ENCODE assay signal across 1 cellular context in the genomic region with DNA sequence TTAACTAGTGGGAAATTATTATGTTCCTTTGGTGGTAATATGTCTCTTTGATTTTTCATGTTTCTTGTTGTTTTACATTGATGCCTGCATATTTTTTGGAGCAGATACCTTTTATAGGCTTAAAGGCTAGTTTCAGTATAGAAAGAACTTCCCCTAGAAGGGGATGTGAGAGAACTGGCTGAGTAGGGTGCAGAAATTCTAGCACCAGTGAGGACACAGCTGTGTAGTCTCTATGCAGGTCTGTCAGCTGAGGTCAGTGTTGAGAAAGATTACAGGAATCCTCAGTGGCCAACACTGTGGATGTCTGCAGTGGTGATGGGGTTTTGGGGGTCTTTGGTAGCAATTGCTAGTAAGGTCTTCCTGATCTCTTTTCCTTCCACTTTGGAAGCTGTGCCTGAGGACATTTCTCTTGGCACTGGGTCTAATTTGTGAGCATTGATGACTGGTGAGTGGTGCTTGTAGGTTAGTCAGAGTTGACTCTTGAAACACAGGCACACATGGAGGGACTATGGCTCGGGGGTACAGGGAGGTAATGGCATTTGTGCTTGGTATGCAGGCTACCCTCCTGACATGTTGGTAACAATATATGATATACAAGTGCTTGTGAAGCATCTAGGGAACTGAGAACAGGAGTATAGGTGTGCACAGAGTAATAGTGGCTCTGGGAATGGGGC.
TF ChIP-seq lines count a peak whose summit lies in the region.

No MANE protein-coding gene starts in this region.

TF ChIP-seq in GM23338, 12 proteins besides CTCF, POLR2A, EP300 and RAD21 (continued from another document):
- TF ChIP-seq, protein P1, sequence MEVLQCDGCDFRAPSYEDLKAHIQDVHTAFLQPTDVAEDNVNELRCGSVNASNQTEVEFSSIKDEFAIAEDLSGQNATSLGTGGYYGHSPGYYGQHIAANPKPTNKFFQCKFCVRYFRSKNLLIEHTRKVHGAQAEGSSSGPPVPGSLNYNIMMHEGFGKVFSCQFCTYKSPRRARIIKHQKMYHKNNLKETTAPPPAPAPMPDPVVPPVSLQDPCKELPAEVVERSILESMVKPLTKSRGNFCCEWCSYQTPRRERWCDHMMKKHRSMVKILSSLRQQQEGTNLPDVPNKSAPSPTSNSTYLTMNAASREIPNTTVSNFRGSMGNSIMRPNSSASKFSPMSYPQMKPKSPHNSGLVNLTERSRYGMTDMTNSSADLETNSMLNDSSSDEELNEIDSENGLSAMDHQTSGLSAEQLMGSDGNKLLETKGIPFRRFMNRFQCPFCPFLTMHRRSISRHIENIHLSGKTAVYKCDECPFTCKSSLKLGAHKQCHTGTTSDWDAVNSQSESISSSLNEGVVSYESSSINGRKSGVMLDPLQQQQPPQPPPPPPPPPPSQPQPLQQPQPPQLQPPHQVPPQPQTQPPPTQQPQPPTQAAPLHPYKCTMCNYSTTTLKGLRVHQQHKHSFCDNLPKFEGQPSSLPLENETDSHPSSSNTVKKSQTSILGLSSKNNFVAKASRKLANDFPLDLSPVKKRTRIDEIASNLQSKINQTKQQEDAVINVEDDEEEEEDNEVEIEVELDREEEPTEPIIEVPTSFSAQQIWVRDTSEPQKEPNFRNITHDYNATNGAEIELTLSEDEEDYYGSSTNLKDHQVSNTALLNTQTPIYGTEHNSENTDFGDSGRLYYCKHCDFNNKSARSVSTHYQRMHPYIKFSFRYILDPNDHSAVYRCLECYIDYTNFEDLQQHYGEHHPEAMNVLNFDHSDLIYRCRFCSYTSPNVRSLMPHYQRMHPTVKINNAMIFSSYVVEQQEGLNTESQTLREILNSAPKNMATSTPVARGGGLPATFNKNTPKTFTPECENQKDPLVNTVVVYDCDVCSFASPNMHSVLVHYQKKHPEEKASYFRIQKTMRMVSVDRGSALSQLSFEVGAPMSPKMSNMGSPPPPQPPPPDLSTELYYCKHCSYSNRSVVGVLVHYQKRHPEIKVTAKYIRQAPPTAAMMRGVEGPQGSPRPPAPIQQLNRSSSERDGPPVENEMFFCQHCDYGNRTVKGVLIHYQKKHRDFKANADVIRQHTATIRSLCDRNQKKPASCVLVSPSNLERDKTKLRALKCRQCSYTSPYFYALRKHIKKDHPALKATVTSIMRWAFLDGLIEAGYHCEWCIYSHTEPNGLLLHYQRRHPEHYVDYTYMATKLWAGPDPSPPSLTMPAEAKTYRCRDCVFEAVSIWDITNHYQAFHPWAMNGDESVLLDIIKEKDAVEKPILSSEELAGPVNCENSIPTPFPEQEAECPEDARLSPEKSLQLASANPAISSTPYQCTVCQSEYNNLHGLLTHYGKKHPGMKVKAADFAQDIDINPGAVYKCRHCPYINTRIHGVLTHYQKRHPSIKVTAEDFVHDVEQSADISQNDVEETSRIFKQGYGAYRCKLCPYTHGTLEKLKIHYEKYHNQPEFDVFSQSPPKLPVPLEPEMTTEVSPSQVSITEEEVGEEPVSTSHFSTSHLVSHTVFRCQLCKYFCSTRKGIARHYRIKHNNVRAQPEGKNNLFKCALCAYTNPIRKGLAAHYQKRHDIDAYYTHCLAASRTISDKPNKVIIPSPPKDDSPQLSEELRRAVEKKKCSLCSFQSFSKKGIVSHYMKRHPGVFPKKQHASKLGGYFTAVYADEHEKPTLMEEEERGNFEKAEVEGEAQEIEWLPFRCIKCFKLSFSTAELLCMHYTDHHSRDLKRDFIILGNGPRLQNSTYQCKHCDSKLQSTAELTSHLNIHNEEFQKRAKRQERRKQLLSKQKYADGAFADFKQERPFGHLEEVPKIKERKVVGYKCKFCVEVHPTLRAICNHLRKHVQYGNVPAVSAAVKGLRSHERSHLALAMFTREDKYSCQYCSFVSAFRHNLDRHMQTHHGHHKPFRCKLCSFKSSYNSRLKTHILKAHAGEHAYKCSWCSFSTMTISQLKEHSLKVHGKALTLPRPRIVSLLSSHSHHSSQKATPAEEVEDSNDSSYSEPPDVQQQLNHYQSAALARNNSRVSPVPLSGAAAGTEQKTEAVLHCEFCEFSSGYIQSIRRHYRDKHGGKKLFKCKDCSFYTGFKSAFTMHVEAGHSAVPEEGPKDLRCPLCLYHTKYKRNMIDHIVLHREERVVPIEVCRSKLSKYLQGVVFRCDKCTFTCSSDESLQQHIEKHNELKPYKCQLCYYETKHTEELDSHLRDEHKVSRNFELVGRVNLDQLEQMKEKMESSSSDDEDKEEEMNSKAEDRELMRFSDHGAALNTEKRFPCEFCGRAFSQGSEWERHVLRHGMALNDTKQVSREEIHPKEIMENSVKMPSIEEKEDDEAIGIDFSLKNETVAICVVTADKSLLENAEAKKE (CRISPR knock-in tag; IDR thresholded peaks at IDR 0.05) = no peak
- TF ChIP-seq REST (IDR thresholded peaks at IDR 0.05; ENCODE audit: unreplicated experiment) (no peak), NANOG (IDR thresholded peaks at IDR 0.05; ENCODE audit: borderline replicate concordance) (no peak), ZNF331 (CRISPR knock-in tag; IDR thresholded peaks at IDR 0.05; ENCODE audit: low read depth) (no peak), JUNB (IDR thresholded peaks at IDR 0.05; ENCODE audit: unreplicated experiment) (no peak), STAT1 (IDR thresholded peaks at IDR 0.05; ENCODE audit: unreplicated experiment) (no peak), ZNF114 (CRISPR knock-in tag; IDR thresholded peaks at IDR 0.05) (no peak)
